In the genomic region with DNA sequence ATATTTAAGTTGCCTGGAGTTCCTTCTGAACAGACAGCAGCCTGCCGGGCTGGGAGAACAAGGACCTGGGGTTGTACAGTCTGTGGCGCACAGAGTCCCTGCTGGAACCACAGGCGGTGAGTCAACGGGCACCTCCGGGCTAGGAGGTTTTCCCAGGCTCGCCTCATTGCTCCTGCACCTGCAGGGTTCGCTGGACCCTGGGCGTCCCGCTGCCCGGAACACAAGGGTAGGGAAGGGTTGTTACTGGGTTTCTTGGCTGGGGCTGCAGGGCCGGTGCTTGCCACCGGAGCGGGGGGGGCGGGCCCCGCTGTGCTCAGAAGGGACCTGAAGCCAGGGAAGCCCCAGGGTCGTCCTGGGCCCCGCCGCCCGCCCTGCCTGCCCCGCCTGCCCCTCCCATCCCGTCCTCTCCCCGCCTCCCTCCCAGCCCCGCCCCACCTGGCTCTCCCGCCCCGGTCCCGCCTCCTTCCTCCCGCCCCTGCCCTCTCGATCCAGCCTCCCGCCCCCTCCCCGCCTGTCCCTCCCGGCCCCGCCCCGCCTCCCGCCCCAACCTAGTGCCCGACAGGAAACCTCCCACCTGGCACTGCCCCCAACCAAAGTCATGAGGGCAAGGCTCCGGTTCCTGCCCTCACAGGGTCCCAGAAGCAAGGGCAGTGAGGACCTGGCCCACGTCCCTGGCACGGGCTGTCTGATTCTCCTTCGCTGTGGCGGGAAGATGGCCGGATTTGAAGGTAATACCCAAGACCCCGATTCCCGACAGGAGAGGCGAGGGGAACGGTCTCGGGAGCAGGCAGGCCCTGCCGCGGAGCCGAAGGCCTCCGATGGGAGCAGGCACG, we compare ENCODE assay signal across 8 cellular contexts.
DNase-seq lines count a peak whose midpoint lies in the region; ATAC-seq lines count a peak whose summit lies in the region.

No MANE protein-coding gene starts in this region.

- H3K27me3 Mint-ChIP-seq in memory B cell = no peaks in the 10 kb centered on the region

- peak overlapping the region; percentile 87 for H3K4me3 Mint-ChIP-seq in memory B cell

- H3K4me1 Mint-ChIP-seq in memory B cell = peaks cover 22% of the 10 kb centered on the region

- H3K36me3 Mint-ChIP-seq in memory B cell = peaks cover 2% of the 10 kb centered on the region

- H3K27ac Mint-ChIP-seq in memory B cell = peak overlapping the region; percentile 65

- ATAC-seq in HG02759 (IDR thresholded peaks at IDR 0.05; ENCODE audit: unreplicated experiment) = peak; percentile 48
- peak; percentile 64 for ATAC-seq in memory B cell (ENCODE audit: low read depth)

- DNase-seq in ELF-1 (ENCODE audit: low read depth, low spot score) = peak; percentile 83
- peak; percentile 78 for DNase-seq in NCI-H510A (lab: John Stamatoyannopoulos, UW)
- DNase-seq in activated CD4-positive, alpha-beta T cell treated with anti-CD3 and anti-CD28 coated beads, Interleukin-2, amount 50 U/mL, for 48 hours = peak; percentile 78 to 79
- peak; percentile 50 for DNase-seq in effector CD4-positive, alpha-beta T cell
- no peak for DNase-seq in memory B cell (ENCODE audit: low spot score in 2 of 2)
- DNase-seq in stimulated activated CD8-positive, alpha-beta memory T cell treated with anti-CD3 and anti-CD28 coated beads, Interleukin-15, amount 100 ng/mL, for 4 hours (ENCODE audit: low read depth in 2 of 2) = peak; percentile 30 to 34
- no peak for DNase-seq in globus pallidus (ENCODE audit: low spot score)

- peaks cover 2% of the 10 kb centered on the region for H3K9me3 Mint-ChIP-seq in memory B cell

Comparison
In these comparisons a context has a peak if more than half of its experiments do, and no peak if none do; other contexts are left out.
1. DNase-seq: peak in ELF-1 (single experiment), NCI-H510A (single experiment), activated CD4-positive, alpha-beta T cell treated with anti-CD3 and anti-CD28 coated beads, Interleukin-2, amount 50 U/mL, for 48 hours (2 of 2), effector CD4-positive, alpha-beta T cell (single experiment) and stimulated activated CD8-positive, alpha-beta memory T cell treated with anti-CD3 and anti-CD28 coated beads, Interleukin-15, amount 100 ng/mL, for 4 hours (2 of 2); none in memory B cell (0 of 2) and globus pallidus (single experiment).